ENCODE assay signal across 8 cellular contexts in the genomic region with DNA sequence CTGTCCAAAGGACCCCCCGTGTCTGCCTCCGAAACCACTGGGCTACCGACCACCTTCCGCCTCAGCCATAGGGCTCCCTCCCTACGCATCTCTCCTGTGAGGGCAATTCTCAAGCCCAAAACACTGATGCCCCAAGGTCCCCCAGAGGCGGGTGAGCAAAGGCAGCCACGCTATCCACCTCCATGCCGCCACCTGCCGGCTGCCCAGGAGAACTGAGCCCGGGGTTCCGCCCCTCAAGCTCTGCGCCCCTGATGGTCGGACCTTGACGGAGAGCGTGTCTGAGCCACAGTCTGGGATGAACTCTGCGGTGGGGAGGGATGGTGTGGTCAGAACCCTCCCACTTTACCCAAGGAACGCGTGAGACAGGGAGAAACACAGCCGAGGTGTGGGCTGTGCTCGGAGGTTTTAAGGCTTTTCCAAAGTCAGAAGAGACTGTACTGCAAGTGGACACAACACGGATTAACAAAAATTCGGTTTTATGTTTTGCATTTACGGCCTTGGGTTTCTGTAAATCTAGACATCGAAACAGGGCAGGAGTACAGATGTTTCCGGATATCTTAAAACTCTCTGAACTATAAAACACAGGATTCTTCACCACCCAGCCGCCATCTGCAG.
A peak's percentile ranks its signal among the peaks of the same experiment; 100 is the strongest.
DNase-seq lines count a peak whose midpoint lies in the region; ATAC-seq, FAIRE-seq and TF ChIP-seq lines count a peak whose summit lies in the region.

No MANE protein-coding gene starts in this region.

- peak overlapping the region; percentile 60; the same call in 1 of the 2 replicates for H3K27ac Mint-ChIP-seq in GM23338

- H3K36me3 ChIP-seq in GM23338 (ENCODE audit: insufficient read depth) (no peaks in the 10 kb centered on the region), kidney epithelial cell (ENCODE audit: control insufficient read depth, insufficient read depth, low read length) (no peaks in the 10 kb centered on the region)

- FAIRE-seq in RCC 7860 (lab: Jason Lieb, UNC) = no peak

- H3K9me3 Mint-ChIP-seq in GM23338 = no peaks in the 10 kb centered on the region

- H3K4me3 ChIP-seq in AG04450 (ENCODE audit: low read depth, low read length) (no peak overlapping the region), GM23338 (no peak overlapping the region), kidney epithelial cell (ENCODE audit: low read depth, low read length) (no peak overlapping the region)

- DNase-seq in AG04450 (ENCODE audit: low read depth, low spot score) (no peak), GM23338 (ENCODE audit: low spot score) (peak; percentile 88), amniotic epithelial cell (ENCODE audit: low read depth) (peak; percentile 69), kidney epithelial cell (ENCODE audit: low read depth) (no peak), RCC 7860 (ENCODE audit: low spot score) (no peak)
- DNase-seq in stimulated activated naive CD4-positive, alpha-beta T cell (lab: John Stamatoyannopoulos, UW) = no peak

- H3K4me3 Mint-ChIP-seq in GM23338 = no peak overlapping the region

- H3K79me2 ChIP-seq in GM23338 (replicated peaks; ENCODE audit: insufficient read depth) = no peaks in the 10 kb centered on the region

- no peaks in the 10 kb centered on the region for H3K27me3 ChIP-seq in AG04450 (ENCODE audit: control insufficient read depth, insufficient read depth, low read length)
- H3K27me3 ChIP-seq in GM23338 (ENCODE audit: insufficient read depth) = no peaks in the 10 kb centered on the region
- no peaks in the 10 kb centered on the region for H3K27me3 ChIP-seq in kidney epithelial cell (ENCODE audit: control insufficient read depth, insufficient read depth, low read length)

- no peaks in the 10 kb centered on the region for H3K9me2 ChIP-seq in GM23338 (ENCODE audit: insufficient read depth)

- no peak overlapping the region for H3K4me2 ChIP-seq in GM23338

- peaks cover 16% of the 10 kb centered on the region for H3K36me3 Mint-ChIP-seq in GM23338 (ENCODE audit: low read depth)

- CTCF ChIA-PET in AG04450 (lab: Charles Lee) = interaction anchor here (0.6 kb wide), 1 partner anchor 8 kb away, joined by 5 read pairs; no protein-coding TSS in a partner anchor

- TF ChIP-seq CTCF in AG04450 (IDR thresholded peaks at IDR 0.05; ENCODE audit: low read depth, low read length) (peak; percentile 54), GM23338 (conservative IDR thresholded peaks at IDR 0.05; ENCODE audit: low read depth in 2 of 2) (peak; percentile 88 to 89), kidney epithelial cell (IDR thresholded peaks at IDR 0.05; ENCODE audit: insufficient read depth, low read length, poor library complexity, severe bottlenecking) (peak; percentile 77)

- no peaks in the 10 kb centered on the region for H4K20me1 ChIP-seq in GM23338 (replicated peaks; ENCODE audit: insufficient read depth)

- H3K27ac ChIP-seq in AG04450 (ENCODE audit: low read depth, low read length) = no peak overlapping the region
- no peak overlapping the region for H3K27ac ChIP-seq in GM23338 (ENCODE audit: low read depth)

- H3K4me1 Mint-ChIP-seq in GM23338 = peaks cover 13% of the 10 kb centered on the region

- no peaks in the 10 kb centered on the region for H3F3A ChIP-seq in GM23338 (replicated peaks; ENCODE audit: low read depth)

- H3K4me1 ChIP-seq in GM23338 (ENCODE audit: insufficient read depth) = no peaks in the 10 kb centered on the region

- no peak overlapping the region for H2AFZ ChIP-seq in GM23338

- POLR2A ChIA-PET in AG04450 (lab: Yijun Ruan, JAX) = no interaction called here

- no peaks in the 10 kb centered on the region; the same call in 1 of the 2 replicates for H3K9me3 ChIP-seq in AG04450 (ENCODE audit: control insufficient read depth, insufficient read depth, low read length)

- peaks cover 12% of the 10 kb centered on the region for H3K27me3 Mint-ChIP-seq in GM23338 (ENCODE audit: insufficient read depth, low read depth, poor library complexity)

- ATAC-seq in GM23338 (peak; percentile 92), esophagus mucosa (no peak), GM19467 (IDR thresholded peaks at IDR 0.05; ENCODE audit: unreplicated experiment) (no peak)

TF ChIP-seq in GM23338, 12 proteins besides CTCF, POLR2A, EP300 and RAD21:
- TF ChIP-seq CREB1 (CRISPR knock-in tag; IDR thresholded peaks at IDR 0.05; ENCODE audit: low read depth) = peak; percentile 41; the same call in 1 of the 2 replicates
- no peak for TF ChIP-seq ZNF331 (CRISPR knock-in tag; IDR thresholded peaks at IDR 0.05; ENCODE audit: low read depth)
- TF ChIP-seq, protein P1, sequence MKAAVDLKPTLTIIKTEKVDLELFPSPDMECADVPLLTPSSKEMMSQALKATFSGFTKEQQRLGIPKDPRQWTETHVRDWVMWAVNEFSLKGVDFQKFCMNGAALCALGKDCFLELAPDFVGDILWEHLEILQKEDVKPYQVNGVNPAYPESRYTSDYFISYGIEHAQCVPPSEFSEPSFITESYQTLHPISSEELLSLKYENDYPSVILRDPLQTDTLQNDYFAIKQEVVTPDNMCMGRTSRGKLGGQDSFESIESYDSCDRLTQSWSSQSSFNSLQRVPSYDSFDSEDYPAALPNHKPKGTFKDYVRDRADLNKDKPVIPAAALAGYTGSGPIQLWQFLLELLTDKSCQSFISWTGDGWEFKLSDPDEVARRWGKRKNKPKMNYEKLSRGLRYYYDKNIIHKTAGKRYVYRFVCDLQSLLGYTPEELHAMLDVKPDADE (IDR thresholded peaks at IDR 0.05) = no peak
TF ChIP-seq in GM23338: peak in this region for 1.

Comparison
In these comparisons a context has a peak if more than half of its experiments do, and no peak if none do; other contexts are left out.
1. DNase-seq: peak in GM23338 (single experiment) and amniotic epithelial cell (single experiment); none in AG04450 (single experiment), kidney epithelial cell (single experiment), stimulated activated naive CD4-positive, alpha-beta T cell (0 of 6) and RCC 7860 (single experiment).
2. Peak in every context shown above with its lines, with median percentiles within 50 percentile points of each other: CTCF ChIP-seq.